9 cellular contexts compared by ENCODE assay signal in the genomic region with DNA sequence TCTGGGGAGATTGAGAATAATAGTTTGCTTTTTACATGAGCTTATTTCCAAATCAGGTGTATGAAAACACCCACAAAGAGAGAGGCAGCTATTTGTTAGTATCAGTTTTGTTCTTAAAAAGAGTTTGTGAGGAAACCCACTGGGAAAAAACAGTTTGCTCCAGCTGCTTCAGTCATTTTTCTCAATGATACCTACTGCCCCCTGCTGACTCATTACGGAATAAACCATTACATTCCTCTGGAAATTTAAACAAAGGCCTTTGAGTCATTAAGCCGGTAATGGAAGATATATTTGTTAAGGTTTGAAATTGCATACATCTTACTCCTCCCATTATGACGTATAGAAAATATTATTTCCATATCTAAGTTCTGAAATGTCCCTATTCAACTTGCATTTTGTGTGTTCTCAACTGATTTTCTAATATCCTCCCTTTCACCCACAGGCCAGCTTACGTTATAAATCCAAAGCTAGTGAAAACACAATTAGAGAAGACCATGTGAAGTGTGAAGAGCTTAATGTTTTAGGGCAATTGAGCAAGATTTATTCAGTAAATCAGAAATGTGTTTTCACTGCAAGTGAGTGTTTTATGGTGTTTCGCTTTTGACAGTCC.
DNase-seq lines count a peak whose midpoint lies in the region; TF ChIP-seq lines count a peak whose summit lies in the region.
"Had no signal": no experiment of that assay in that cellular context is flagged by ENCODE, and none has a peak within 500 bp of the region (broad histone marks: within the 10 kb centered on the region; RNA-seq: fewer than 3 reads in every experiment).

No MANE protein-coding gene starts in this region.

- no peak overlapping the region for H3K27ac ChIP-seq in RWPE1

- H3K27me3 ChIP-seq in skeletal muscle satellite cell (ENCODE audit: control insufficient read depth, insufficient read depth, low read length), result no peaks in the 10 kb centered on the region

- TF ChIP-seq CTCF in RWPE1 (conservative IDR thresholded peaks at IDR 0.05; ENCODE audit: low read depth), result peak; percentile 77
- peak; percentile 72 for TF ChIP-seq CTCF in fibroblast of pulmonary artery (IDR thresholded peaks at IDR 0.05; ENCODE audit: low read length, missing control alignments)

- DNase-seq in NOMO-1 treated with DMSO at 0.1 percent for 48 hours (lab: John Stamatoyannopoulos, UW; ENCODE audit: unreplicated experiment) (peak; percentile 28), NOMO-1 treated with dmso at 0.1 percent for 144 hours (lab: John Stamatoyannopoulos, UW; ENCODE audit: unreplicated experiment) (no peak), KG1 (lab: John Stamatoyannopoulos, UW) (peak; percentile 55), RWPE1 (ENCODE audit: low spot score) (peak; percentile 1), fibroblast of pulmonary artery (ENCODE audit: low read depth) (peak; percentile 81), activated T-cell treated with anti-CD3 and anti-CD28 coated beads for 4 hours (no peak), NCI-H2107 (lab: John Stamatoyannopoulos, UW) (no peak)
- DNase-seq: activated naive CD8-positive, alpha-beta T cell treated with anti-CD3 and anti-CD28 coated beads, Interleukin-2, amount 10 ng/mL, durations not matched to agents 7 days and 5 days had no signal

- peak overlapping the region; percentile 40 for H3K4me2 ChIP-seq in skeletal muscle satellite cell (ENCODE audit: low read length)

- CTCF ChIA-PET in RWPE1 (lab: Yijun Ruan, JAX), result interaction anchor here (0.6 to 1.9 kb wide), 4 partner anchors 14 to 926 kb away, joined by 3 to 11 read pairs (median 3); no protein-coding TSS in a partner anchor

- H3K36me3 ChIP-seq in skeletal muscle satellite cell (ENCODE audit: insufficient read depth, low read length), result no peaks in the 10 kb centered on the region

- H3K4me1 ChIP-seq in skeletal muscle satellite cell (ENCODE audit: control insufficient read depth, insufficient read depth, low read length), result no peaks in the 10 kb centered on the region

- H3K9ac ChIP-seq in skeletal muscle satellite cell (ENCODE audit: low read depth, low read length), result peak overlapping the region; percentile 21

- POLR2A ChIA-PET in RWPE1 (lab: Yijun Ruan, JAX; ENCODE audit: low non-redundant PET), result no interaction called here

- H3K4me3 ChIP-seq in fibroblast of pulmonary artery (replicated peaks; ENCODE audit: low read depth, low read length) (no peak overlapping the region), skeletal muscle satellite cell (ENCODE audit: low read length) (no peak overlapping the region)

- no peaks in the 10 kb centered on the region for H3K9me3 ChIP-seq in skeletal muscle satellite cell (replicated peaks; ENCODE audit: low read length)

Comparison
In these comparisons a context has a peak if more than half of its experiments do, and no peak if none do; other contexts are left out.
1. DNase-seq: peak in NOMO-1 treated with DMSO at 0.1 percent for 48 hours (single experiment), KG1 (single experiment), RWPE1 (single experiment) and fibroblast of pulmonary artery (single experiment); none in NOMO-1 treated with dmso at 0.1 percent for 144 hours (single experiment), activated T-cell treated with anti-CD3 and anti-CD28 coated beads for 4 hours (single experiment) and NCI-H2107 (single experiment).